1 cellular context compared by ENCODE assay signal in the genomic region with DNA sequence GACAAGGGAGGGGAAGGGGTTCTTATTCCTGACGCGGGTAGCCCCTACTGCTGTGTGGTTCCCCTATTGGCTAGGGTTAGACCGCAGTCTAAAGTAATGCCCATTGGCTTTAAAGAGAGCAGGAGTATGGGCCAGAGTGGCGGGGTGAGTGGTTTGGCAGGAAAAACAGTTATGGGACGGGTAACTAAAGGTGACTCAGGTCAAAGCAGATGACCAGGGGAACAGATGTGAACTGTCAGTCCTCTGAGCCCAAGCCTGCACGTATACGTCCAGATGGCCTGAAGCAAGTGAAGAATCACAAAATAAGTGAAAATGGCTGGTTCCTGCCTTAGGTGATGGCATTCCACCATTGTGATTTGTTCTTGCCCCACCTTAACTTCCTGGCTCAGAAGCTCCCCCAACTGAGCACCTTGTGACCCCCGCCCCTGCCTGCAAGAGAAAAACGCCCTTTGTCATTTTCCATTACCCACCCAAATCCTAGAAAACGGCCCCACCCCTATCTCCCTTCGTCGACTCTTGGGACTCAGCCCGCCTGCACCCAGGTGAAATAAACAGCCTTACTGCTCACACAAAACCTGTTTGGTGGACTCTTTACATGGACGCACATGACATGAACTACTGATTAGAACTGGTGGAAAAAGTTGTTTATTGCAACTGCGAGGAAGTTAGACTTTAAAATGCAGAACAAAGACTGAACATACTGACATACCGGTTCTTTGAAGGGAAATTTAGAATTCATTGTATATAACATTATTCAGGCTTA.
TF ChIP-seq lines count a peak whose summit lies in the region.

No MANE protein-coding gene starts in this region.

TF ChIP-seq in H1, 55 proteins besides CTCF, POLR2A, EP300 and RAD21:
- TF ChIP-seq SIN3A (conservative IDR thresholded peaks at IDR 0.05 in 1 of 2, IDR thresholded peaks at IDR 0.05 in 1 of 2; ENCODE audit: low read depth in 1 of 2, low read length in 2 of 2) (0 out of 4 replicates have a peak, but pooled peaks of 1 of the 2 experiments have one; percentile 34), SP2 (IDR thresholded peaks at IDR 0.05; ENCODE audit: low read length) (no peak)
